ENCODE assay signal across 20 cellular contexts in genomic region chr21:28823464-28823863, GRCh38.
DNase-seq lines count a peak whose midpoint lies in the region; ATAC-seq and TF ChIP-seq lines count a peak whose summit lies in the region.
"Had no signal": no experiment of that assay in that cellular context is flagged by ENCODE, and none has a peak within 500 bp of the region (broad histone marks: within the 10 kb centered on the region; RNA-seq: fewer than 3 reads in every experiment).

No MANE protein-coding gene starts in this region.

- no peak overlapping the region for H2AFZ ChIP-seq in smooth muscle cell (ENCODE audit: low read depth)

- no peaks in the 10 kb centered on the region for H3K79me2 ChIP-seq in smooth muscle cell (ENCODE audit: low read depth)

- no peak overlapping the region for H3K9ac ChIP-seq in smooth muscle cell (ENCODE audit: low read depth)

- no peak for TF ChIP-seq CTCF in heart right ventricle (IDR thresholded peaks at IDR 0.05)
- no peak for TF ChIP-seq CTCF in smooth muscle cell (IDR thresholded peaks at IDR 0.05; ENCODE audit: borderline replicate concordance, insufficient read depth, poor library complexity, severe bottlenecking)

- H3K4me1 ChIP-seq in heart right ventricle = peaks cover 3 to 30% (median 27%) of the 10 kb centered on the region in 9 donors
- peaks cover 18% of the 10 kb centered on the region for H3K4me1 ChIP-seq in smooth muscle cell (ENCODE audit: low read depth)
- H3K4me1 ChIP-seq: A549 had no signal

- H3K36me3 ChIP-seq in heart right ventricle = no peaks in the 10 kb centered on the region
- no peaks in the 10 kb centered on the region for H3K36me3 ChIP-seq in smooth muscle cell (ENCODE audit: low read depth)
- H3K36me3 ChIP-seq: right lobe of liver had no signal

- H3K27me3 ChIP-seq in heart right ventricle = no peaks in the 10 kb centered on the region
- H3K27me3 ChIP-seq in smooth muscle cell (ENCODE audit: low read depth) = no peaks in the 10 kb centered on the region
- H3K27me3 ChIP-seq: right lobe of liver had no signal

- 78 to 86% methylated on average over 2 of the region's 2 CpGs for WGBS in heart right ventricle, 2 donors
- 49% methylated on average over 2 of the region's 2 CpGs for WGBS in smooth muscle cell (ENCODE audit: low lambda C conversion rate)

- peak overlapping the region; percentile 2 for H3K4me2 ChIP-seq in smooth muscle cell
- H3K4me2 ChIP-seq: A549 had no signal

- ATAC-seq in heart right ventricle = no peak
- ATAC-seq in Right ventricle myocardium inferior = no peak
- peak; percentile 24 for ATAC-seq in left colon
- ATAC-seq in GM18909 (IDR thresholded peaks at IDR 0.05; ENCODE audit: poor library complexity, unreplicated experiment) = no peak
- ATAC-seq in GM19324 (IDR thresholded peaks at IDR 0.05; ENCODE audit: low FRiP score, unreplicated experiment) = no peak
- ATAC-seq: A549 had no signal

- H3K9me3 ChIP-seq in heart right ventricle (no peaks in the 10 kb centered on the region), smooth muscle cell (replicated peaks; ENCODE audit: low read depth) (no peaks in the 10 kb centered on the region)
- H3K9me3 ChIP-seq: A549, right lobe of liver had no signal

- no peaks in the 10 kb centered on the region for H4K20me1 ChIP-seq in smooth muscle cell (ENCODE audit: low read depth)

- no peak overlapping the region for H3K4me3 ChIP-seq in heart right ventricle
- no peak overlapping the region for H3K4me3 ChIP-seq in smooth muscle cell
- H3K4me3 ChIP-seq: A549, right lobe of liver had no signal

- intact Hi-C loops in heart right ventricle (cut with DNase I) = loop anchor here in 1 of 10 donors (2.0 kb wide), 1 partner anchor 69 kb away; no protein-coding TSS in a partner anchor
- intact Hi-C loops in Right ventricle myocardium inferior (cut with DNase I) = no loop called here
- intact Hi-C loops in left colon (cut with DNase I, micrococcal nuclease) = no loop called here

- peaks cover 23% of the 10 kb centered on the region for H3F3A ChIP-seq in smooth muscle cell (ENCODE audit: low read depth)

- DNase-seq in heart right ventricle (no peak), Right ventricle myocardium inferior (ENCODE audit: missing footprints) (no peak), left colon (no peak), smooth muscle cell (lab: John Stamatoyannopoulos, UW; ENCODE audit: unreplicated experiment) (no peak), GM19240 (ENCODE audit: insufficient read length, low spot score) (no peak), caudate nucleus (lab: John Stamatoyannopoulos, UW) (no peak)
- DNase-seq: activated CD4-positive, CD25-positive, alpha-beta regulatory T cell; activated naive CD4-positive, alpha-beta T cell treated with anti-CD3 and anti-CD28 coated beads, Interleukin-2, amount 50 U/mL, for 16 hours; activated T-cell treated with anti-CD3 and anti-CD28 coated beads, Interleukin-2, amount 50 U/mL, for 48 hours; COR-L47; DND-41; head of caudate nucleus; Kasumi-1; NCI-H1092; NCI-H2081; NCI-H510A treated with DMSO at 0.1 percent for 48 hours; right lobe of liver had no signal

- H3K27ac ChIP-seq in heart right ventricle (peak overlapping the region in 7 of 10 donors; percentile 26 to 62 (median 51)), smooth muscle cell (ENCODE audit: low read depth) (peak overlapping the region; percentile 34), caudate nucleus (ENCODE audit: low read depth, low read length) (no peak overlapping the region)
- H3K27ac ChIP-seq: A549, right lobe of liver had no signal
